ENCODE assay signal across 8 cellular contexts in the genomic region with DNA sequence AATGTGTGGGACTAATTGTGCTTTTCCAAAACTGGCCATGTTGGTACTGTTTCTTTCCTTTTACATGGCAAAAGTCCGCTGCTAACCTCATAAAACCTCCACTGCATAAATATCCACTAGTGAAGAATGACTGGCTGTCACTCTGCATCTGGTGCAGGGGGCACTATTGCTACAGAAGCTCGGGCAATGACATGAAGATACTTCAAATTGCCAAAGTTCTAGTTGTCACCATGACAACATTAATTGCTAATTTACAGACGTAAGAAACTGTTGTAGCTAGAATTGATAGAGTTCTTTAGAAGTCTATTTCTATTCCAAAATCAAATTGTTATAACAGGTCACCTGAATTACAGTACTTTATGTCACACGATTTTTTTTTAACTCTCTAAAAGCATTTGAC. TPM values are rescaled to one million over a fixed set of nuclear protein-coding genes. Genes with fewer than 3 reads are reported as not detected.
A peak's percentile ranks its signal among the peaks of the same experiment; 100 is the strongest.
DNase-seq lines count a peak whose midpoint lies in the region; ATAC-seq and TF ChIP-seq lines count a peak whose summit lies in the region.

No MANE protein-coding gene starts in this region.

- H3K27me3 Mint-ChIP-seq in activated B cell treated with CpG ODN at 0.5 μM for 24 hours, result peaks cover 5% of the 10 kb centered on the region

- H3K4me1 ChIP-seq in HUES6 (ENCODE audit: control insufficient read depth, insufficient read depth, low read length), result no peaks in the 10 kb centered on the region; the same call in 1 of the 2 replicates
- H3K4me1 ChIP-seq in liver (ENCODE audit: control insufficient read depth in 4 of 4, insufficient read depth in 4 of 4, low read length in 3 of 4), result peaks cover 4 to 18% (median 13%) of the 10 kb centered on the region in 4 donors

- H3K27me3 ChIP-seq in HUES6 (ENCODE audit: control insufficient read depth, insufficient read depth, low read length), result no peaks in the 10 kb centered on the region; the same call in 1 of the 2 replicates
- no peaks in the 10 kb centered on the region for H3K27me3 ChIP-seq in liver (ENCODE audit: control insufficient read depth in 4 of 4, insufficient read depth in 4 of 4, low read length in 3 of 4)

- ATAC-seq in activated B cell treated with CpG ODN at 0.5 μM for 24 hours (ENCODE audit: low read depth) (no peak), GM19328 (IDR thresholded peaks at IDR 0.05; ENCODE audit: unreplicated experiment) (no peak), HG03439 (IDR thresholded peaks at IDR 0.05; ENCODE audit: unreplicated experiment) (no peak)

- peak overlapping the region; percentile 94 for H3K27ac Mint-ChIP-seq in activated B cell treated with CpG ODN at 0.5 μM for 24 hours

- peaks cover 16% of the 10 kb centered on the region for H3K4me1 Mint-ChIP-seq in activated B cell treated with CpG ODN at 0.5 μM for 24 hours

- POLR2A ChIA-PET in activated B cell treated with CpG ODN at 0.5 μM for 24 hours (lab: Charles Lee), result interaction anchor here (1.5 kb wide), 1 partner anchor 134 kb away, joined by 6 read pairs; a partner anchor contains a TSS

- H3K9me3 ChIP-seq in HUES6 (ENCODE audit: control insufficient read depth, insufficient read depth, low read depth, low read length), result peaks cover 3% of the 10 kb centered on the region; the same call in 1 of the 2 replicates
- H3K9me3 ChIP-seq in liver (ENCODE audit: control insufficient read depth in 4 of 4, low read length in 3 of 4), result no peaks in the 10 kb centered on the region

- H3K36me3 Mint-ChIP-seq in activated B cell treated with CpG ODN at 0.5 μM for 24 hours (ENCODE audit: low read depth), result peaks cover 8% of the 10 kb centered on the region

- H3K27ac ChIP-seq in C4-2B (no peak overlapping the region), HUES6 (ENCODE audit: low read depth, low read length) (no peak overlapping the region), liver (ENCODE audit: low read depth in 1 of 2, low read length in 2 of 2) (peak overlapping the region in 1 of 2 donors; percentile 32)

- TF ChIP-seq CTCF in C4-2B (conservative IDR thresholded peaks at IDR 0.05), result peak; percentile 27
- no peak for TF ChIP-seq CTCF in activated B cell treated with CpG ODN at 0.5 μM for 24 hours (IDR thresholded peaks at IDR 0.05)
- no peak for TF ChIP-seq CTCF in liver (IDR thresholded peaks at IDR 0.05; ENCODE audit: low read depth, low read length, missing input control)

- intact Hi-C loops in activated B cell treated with CpG ODN at 0.5 μM for 24 hours (cut with micrococcal nuclease), result no loop called here

- peak; percentile 41 to 43 for TF ChIP-seq RAD21 in liver (IDR thresholded peaks at IDR 0.05)

- 0 out of 2 replicates have a peak overlapping the region, but pooled peaks have one; percentile 73 for H3K4me3 ChIP-seq in HUES6 (ENCODE audit: low read depth, low read length)
- no peak overlapping the region for H3K4me3 ChIP-seq in liver (ENCODE audit: low read depth in 1 of 3, low read length in 3 of 3)

- no peak overlapping the region for H3K9ac ChIP-seq in HUES6 (ENCODE audit: low read length)
- no peak overlapping the region for H3K9ac ChIP-seq in liver (ENCODE audit: low read depth in 1 of 2, low read length in 2 of 2)

- peaks cover 19% of the 10 kb centered on the region for H3K9me3 Mint-ChIP-seq in activated B cell treated with CpG ODN at 0.5 μM for 24 hours

- WGBS in liver, result 6% methylated on average over 4 of the region's 4 CpGs

- DNase-seq in activated B cell treated with CpG ODN at 0.5 μM for 24 hours, result no peak
- no peak for DNase-seq in H4 (ENCODE audit: low spot score)
- DNase-seq in activated CD4-positive, CD25-positive, alpha-beta regulatory T cell treated with anti-CD3 and anti-CD28 coated beads, Interleukin-2, amount 50 U/mL, for 72 hours, result no peak

- CTCF ChIA-PET in activated B cell treated with CpG ODN at 0.5 μM for 24 hours (lab: Charles Lee), result no interaction called here

- H3K36me3 ChIP-seq in HUES6 (ENCODE audit: control insufficient read depth, insufficient read depth, low read length) (peaks cover 3% of the 10 kb centered on the region; the same call in 1 of the 2 replicates), liver (ENCODE audit: control insufficient read depth in 4 of 4, insufficient read depth in 3 of 4, low read depth in 1 of 4, low read length in 3 of 4) (no peaks in the 10 kb centered on the region)

- peak overlapping the region; percentile 91 for H3K4me3 Mint-ChIP-seq in activated B cell treated with CpG ODN at 0.5 μM for 24 hours

TF ChIP-seq in liver, 16 proteins besides CTCF, POLR2A, EP300 and RAD21:
- TF ChIP-seq GABPA (IDR thresholded peaks at IDR 0.05 in 1 of 2, conservative IDR thresholded peaks at IDR 0.05 in 1 of 2), result no peak
- TF ChIP-seq FOXA1 (IDR thresholded peaks at IDR 0.05), result no peak
- TF ChIP-seq HNF4A (conservative IDR thresholded peaks at IDR 0.05), result peak; percentile 66 to 75
- no peak for TF ChIP-seq HNF4G (IDR thresholded peaks at IDR 0.05)
- TF ChIP-seq FOXA2 (IDR thresholded peaks at IDR 0.05), result no peak
- no peak for TF ChIP-seq EGR1 (IDR thresholded peaks at IDR 0.05; ENCODE audit: low read depth in 2 of 2)
- TF ChIP-seq YY1 (IDR thresholded peaks at IDR 0.05), result no peak
- TF ChIP-seq, protein P1, sequence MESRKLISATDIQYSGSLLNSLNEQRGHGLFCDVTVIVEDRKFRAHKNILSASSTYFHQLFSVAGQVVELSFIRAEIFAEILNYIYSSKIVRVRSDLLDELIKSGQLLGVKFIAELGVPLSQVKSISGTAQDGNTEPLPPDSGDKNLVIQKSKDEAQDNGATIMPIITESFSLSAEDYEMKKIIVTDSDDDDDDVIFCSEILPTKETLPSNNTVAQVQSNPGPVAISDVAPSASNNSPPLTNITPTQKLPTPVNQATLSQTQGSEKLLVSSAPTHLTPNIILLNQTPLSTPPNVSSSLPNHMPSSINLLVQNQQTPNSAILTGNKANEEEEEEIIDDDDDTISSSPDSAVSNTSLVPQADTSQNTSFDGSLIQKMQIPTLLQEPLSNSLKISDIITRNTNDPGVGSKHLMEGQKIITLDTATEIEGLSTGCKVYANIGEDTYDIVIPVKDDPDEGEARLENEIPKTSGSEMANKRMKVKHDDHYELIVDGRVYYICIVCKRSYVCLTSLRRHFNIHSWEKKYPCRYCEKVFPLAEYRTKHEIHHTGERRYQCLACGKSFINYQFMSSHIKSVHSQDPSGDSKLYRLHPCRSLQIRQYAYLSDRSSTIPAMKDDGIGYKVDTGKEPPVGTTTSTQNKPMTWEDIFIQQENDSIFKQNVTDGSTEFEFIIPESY (IDR thresholded peaks at IDR 0.05), result no peak
- TF ChIP-seq, protein P2, sequence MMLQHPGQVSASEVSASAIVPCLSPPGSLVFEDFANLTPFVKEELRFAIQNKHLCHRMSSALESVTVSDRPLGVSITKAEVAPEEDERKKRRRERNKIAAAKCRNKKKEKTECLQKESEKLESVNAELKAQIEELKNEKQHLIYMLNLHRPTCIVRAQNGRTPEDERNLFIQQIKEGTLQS (IDR thresholded peaks at IDR 0.05), result peak; percentile 40
- TF ChIP-seq RXRA (IDR thresholded peaks at IDR 0.05), result peak; percentile 27 to 69
- TF ChIP-seq TAF1 (conservative IDR thresholded peaks at IDR 0.05), result no peak
- no peak for TF ChIP-seq JUND (IDR thresholded peaks at IDR 0.05)
- TF ChIP-seq, protein P3, sequence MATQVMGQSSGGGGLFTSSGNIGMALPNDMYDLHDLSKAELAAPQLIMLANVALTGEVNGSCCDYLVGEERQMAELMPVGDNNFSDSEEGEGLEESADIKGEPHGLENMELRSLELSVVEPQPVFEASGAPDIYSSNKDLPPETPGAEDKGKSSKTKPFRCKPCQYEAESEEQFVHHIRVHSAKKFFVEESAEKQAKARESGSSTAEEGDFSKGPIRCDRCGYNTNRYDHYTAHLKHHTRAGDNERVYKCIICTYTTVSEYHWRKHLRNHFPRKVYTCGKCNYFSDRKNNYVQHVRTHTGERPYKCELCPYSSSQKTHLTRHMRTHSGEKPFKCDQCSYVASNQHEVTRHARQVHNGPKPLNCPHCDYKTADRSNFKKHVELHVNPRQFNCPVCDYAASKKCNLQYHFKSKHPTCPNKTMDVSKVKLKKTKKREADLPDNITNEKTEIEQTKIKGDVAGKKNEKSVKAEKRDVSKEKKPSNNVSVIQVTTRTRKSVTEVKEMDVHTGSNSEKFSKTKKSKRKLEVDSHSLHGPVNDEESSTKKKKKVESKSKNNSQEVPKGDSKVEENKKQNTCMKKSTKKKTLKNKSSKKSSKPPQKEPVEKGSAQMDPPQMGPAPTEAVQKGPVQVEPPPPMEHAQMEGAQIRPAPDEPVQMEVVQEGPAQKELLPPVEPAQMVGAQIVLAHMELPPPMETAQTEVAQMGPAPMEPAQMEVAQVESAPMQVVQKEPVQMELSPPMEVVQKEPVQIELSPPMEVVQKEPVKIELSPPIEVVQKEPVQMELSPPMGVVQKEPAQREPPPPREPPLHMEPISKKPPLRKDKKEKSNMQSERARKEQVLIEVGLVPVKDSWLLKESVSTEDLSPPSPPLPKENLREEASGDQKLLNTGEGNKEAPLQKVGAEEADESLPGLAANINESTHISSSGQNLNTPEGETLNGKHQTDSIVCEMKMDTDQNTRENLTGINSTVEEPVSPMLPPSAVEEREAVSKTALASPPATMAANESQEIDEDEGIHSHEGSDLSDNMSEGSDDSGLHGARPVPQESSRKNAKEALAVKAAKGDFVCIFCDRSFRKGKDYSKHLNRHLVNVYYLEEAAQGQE (IDR thresholded peaks at IDR 0.05), result no peak
- peak; percentile 74 for TF ChIP-seq SP1 (IDR thresholded peaks at IDR 0.05)
TF ChIP-seq in liver: peak in this region for 4.

RNA-seq across cellular contexts. Expression of a gene that starts 0.9 kb away (rescaled TPM):
- not detected in 2 replicates for total RNA-seq in activated B cell treated with CpG ODN at 0.5 μM for 24 hours
- under 1 TPM; 0.08 to 0.33 TPM for total RNA-seq in liver
- polyA plus RNA-seq in liver, result under 1 TPM; 0.02 to 0.42 TPM
- not detected in 2 replicates for total RNA-seq in H4 (2014; rRNA removed; shearing (Covaris generic))

RNA-seq across cellular contexts. Expression of a gene that starts 0.9 kb away (rescaled TPM):
- 3.2 and 6.3 TPM in 2 replicates for total RNA-seq in activated B cell treated with CpG ODN at 0.5 μM for 24 hours
- 1 to 10 TPM; 2.5 to 4.7 TPM for total RNA-seq in liver
- polyA plus RNA-seq in liver, result 1 to 10 TPM; 1.4 to 5.3 TPM
- total RNA-seq in H4 (2014; rRNA removed; shearing (Covaris generic)), result 5.0 and 7.1 TPM in 2 replicates

RNA-seq across cellular contexts. Expression of a gene that starts 40.3 kb away (rescaled TPM):
- total RNA-seq in activated B cell treated with CpG ODN at 0.5 μM for 24 hours, result 2.1 and 2.6 TPM in 2 replicates
- 10 to 100 TPM; 10.2 to 11.9 TPM for total RNA-seq in liver
- polyA plus RNA-seq in liver, result 1 to 10 TPM; 2.6 to 5.3 TPM
- 9.4 and 11.7 TPM in 2 replicates for total RNA-seq in H4 (2014; rRNA removed; shearing (Covaris generic))
